ENCODE assay signal across 9 cellular contexts in the genomic region with DNA sequence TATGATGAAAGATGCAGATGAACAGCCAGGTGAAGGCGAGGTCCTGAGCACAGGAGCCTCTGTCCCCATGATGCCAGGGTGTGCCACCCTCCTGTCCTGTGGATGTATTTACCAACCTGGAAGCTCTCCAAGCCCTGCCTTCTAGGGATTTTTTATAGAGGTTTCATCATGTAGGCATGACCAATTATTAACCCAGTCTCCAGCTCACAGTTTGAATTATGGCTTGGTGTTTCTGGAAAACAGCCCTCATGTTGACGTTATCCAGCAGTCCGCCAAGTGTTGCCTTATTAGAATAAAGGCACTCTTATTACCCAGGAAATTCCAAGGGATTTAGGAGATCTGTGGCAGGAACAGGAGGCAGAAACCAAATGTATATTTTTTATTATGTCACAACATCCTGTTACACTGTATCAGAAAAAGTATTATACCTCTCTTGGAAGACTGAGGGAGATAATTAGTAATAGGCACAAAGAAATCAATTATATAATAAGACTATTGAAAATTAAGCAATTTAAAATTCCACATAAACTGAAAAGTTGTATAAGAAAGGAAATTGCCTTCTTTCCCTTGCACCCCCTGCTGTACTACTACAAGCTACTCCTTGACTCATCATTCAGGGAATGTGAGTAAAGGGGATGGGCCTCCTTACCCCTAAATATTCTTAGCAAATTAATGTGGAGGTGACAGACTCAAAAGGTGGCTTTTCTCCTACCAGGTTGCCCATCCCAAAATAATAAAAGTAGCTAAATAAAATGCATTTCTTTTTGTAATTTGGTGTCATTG.
DNase-seq lines count a peak whose midpoint lies in the region; ATAC-seq, FAIRE-seq and TF ChIP-seq lines count a peak whose summit lies in the region.
"Had no signal": no experiment of that assay in that cellular context is flagged by ENCODE, and none has a peak within 500 bp of the region (broad histone marks: within the 10 kb centered on the region; RNA-seq: fewer than 3 reads in every experiment).

No MANE protein-coding gene starts in this region.

- H3K27ac Mint-ChIP-seq in T-helper 2 cell treated with Interferon-gamma antibody and Interleukin-4, amounts not matched to agents 5 μg/mL and 100 μg/mL, for 36 hours, result no peak overlapping the region

- H3K36me3 Mint-ChIP-seq in T-helper 2 cell treated with Interferon-gamma antibody and Interleukin-4, amounts not matched to agents 5 μg/mL and 100 μg/mL, for 36 hours (ENCODE audit: low read depth), result no peaks in the 10 kb centered on the region

- H3K9me3 Mint-ChIP-seq in T-helper 2 cell treated with Interferon-gamma antibody and Interleukin-4, amounts not matched to agents 5 μg/mL and 100 μg/mL, for 36 hours, result no peaks in the 10 kb centered on the region

- H3K36me3 ChIP-seq in kidney (ENCODE audit: control insufficient read depth in 1 of 2, insufficient read depth in 2 of 2, low read length in 2 of 2) (no peaks in the 10 kb centered on the region), aorta (ENCODE audit: control insufficient read depth in 1 of 2, insufficient read depth in 2 of 2, low read length in 1 of 2) (no peaks in the 10 kb centered on the region)

- H3K9me3 ChIP-seq in kidney (ENCODE audit: control insufficient read depth in 1 of 2, low read length in 2 of 2) (no peaks in the 10 kb centered on the region), aorta (ENCODE audit: control insufficient read depth, low read length) (no peaks in the 10 kb centered on the region)

- 24 to 27% methylated on average over 3 of the region's 3 CpGs for WGBS in aorta, 2 donors

- H3K4me1 Mint-ChIP-seq in T-helper 2 cell treated with Interferon-gamma antibody and Interleukin-4, amounts not matched to agents 5 μg/mL and 100 μg/mL, for 36 hours (ENCODE audit: low read depth), result no peaks in the 10 kb centered on the region

- DNase-seq in SHP77 treated with DMSO at 0.1 percent for 48 hours (lab: John Stamatoyannopoulos, UW) (peak; percentile 2), SHP77 (lab: John Stamatoyannopoulos, UW) (no peak), kidney (peak; percentile 46), aorta (peak in 1 of 2 donors; percentile 48)
- DNase-seq in T-helper 2 cell treated with Interferon-gamma antibody and Interleukin-4, amounts not matched to agents 5 μg/mL and 100 μg/mL, for 36 hours (ENCODE audit: low spot score), result no peak
- DNase-seq: C1 segment of cervical spinal cord had no signal

- H3K4me3 ChIP-seq in kidney (ENCODE audit: low read length in 2 of 2), result no peak overlapping the region
- no peak overlapping the region for H3K4me3 ChIP-seq in aorta (ENCODE audit: low read length in 2 of 2)

- FAIRE-seq in kidney (lab: Jason Lieb, UNC), result peak; percentile 30

- H3K27me3 Mint-ChIP-seq in T-helper 2 cell treated with Interferon-gamma antibody and Interleukin-4, amounts not matched to agents 5 μg/mL and 100 μg/mL, for 36 hours (ENCODE audit: low read depth), result peaks cover 9% of the 10 kb centered on the region

- ATAC-seq in SK-N-SH treated with all-trans-retinoic acid at 6 μM for 48 hours (peak; percentile 72), aorta (ENCODE audit: low FRiP score) (peak; percentile 33), GM21526 (IDR thresholded peaks at IDR 0.05; ENCODE audit: low FRiP score, unreplicated experiment) (no peak), HG03460 (IDR thresholded peaks at IDR 0.05; ENCODE audit: unreplicated experiment) (no peak)

- H3K4me3 Mint-ChIP-seq in T-helper 2 cell treated with Interferon-gamma antibody and Interleukin-4, amounts not matched to agents 5 μg/mL and 100 μg/mL, for 36 hours, result no peak overlapping the region

- H3K4me1 ChIP-seq in kidney (ENCODE audit: control insufficient read depth in 1 of 2, insufficient read depth in 1 of 2, low read depth in 1 of 2, low read length in 2 of 2), result peaks cover 0 to 4% of the 10 kb centered on the region in 2 donors
- peaks cover 0 to 7% of the 10 kb centered on the region in 2 donors for H3K4me1 ChIP-seq in aorta (ENCODE audit: control insufficient read depth in 1 of 2, insufficient read depth in 2 of 2, low read length in 2 of 2)

- H3K9ac ChIP-seq in kidney (ENCODE audit: low read length in 2 of 2), result no peak overlapping the region

- no peak for TF ChIP-seq CTCF in kidney (IDR thresholded peaks at IDR 0.05; ENCODE audit: borderline replicate concordance, extremely low read depth, insufficient read depth)

- no peaks in the 10 kb centered on the region for H3K27me3 ChIP-seq in aorta (ENCODE audit: control insufficient read depth in 1 of 2, insufficient read depth in 2 of 2, low read length in 1 of 2)

- intact Hi-C loops in kidney (cut with DNase I) (no loop called here), aorta (cut with DNase I) (loop anchor here (5.0 kb wide), 2 partner anchors 287 to 302 kb away; a partner anchor contains a TSS)

- H3K27ac ChIP-seq in kidney (ENCODE audit: low read depth in 2 of 2, low read length in 2 of 2) (peak overlapping the region in 1 of 2 donors; percentile 24), aorta (ENCODE audit: low read depth in 1 of 2, low read length in 2 of 2) (no peak overlapping the region)

TF ChIP-seq in SK-N-SH treated with all-trans-retinoic acid at 6 μM for 48 hours, 23 proteins besides CTCF, POLR2A, EP300 and RAD21:
- no peak for TF ChIP-seq TCF4 (CRISPR knock-in tag; IDR thresholded peaks at IDR 0.05; ENCODE audit: borderline replicate concordance)
- peak; percentile 80 for TF ChIP-seq ISL1 (CRISPR knock-in tag; IDR thresholded peaks at IDR 0.05)
- no peak for TF ChIP-seq CSDC2 (CRISPR knock-in tag; IDR thresholded peaks at IDR 0.05)
- TF ChIP-seq OSR1 (CRISPR knock-in tag; IDR thresholded peaks at IDR 0.05), result no peak
- TF ChIP-seq RARB (CRISPR knock-in tag; IDR thresholded peaks at IDR 0.05), result no peak
- TF ChIP-seq GLIS3 (CRISPR knock-in tag; IDR thresholded peaks at IDR 0.05), result no peak
- TF ChIP-seq ZFP3 (CRISPR knock-in tag; IDR thresholded peaks at IDR 0.05), result no peak
- no peak for TF ChIP-seq SNAI2 (CRISPR knock-in tag; IDR thresholded peaks at IDR 0.05)
- no peak for TF ChIP-seq ESRRG (CRISPR knock-in tag; IDR thresholded peaks at IDR 0.05)
- TF ChIP-seq, protein P1, sequence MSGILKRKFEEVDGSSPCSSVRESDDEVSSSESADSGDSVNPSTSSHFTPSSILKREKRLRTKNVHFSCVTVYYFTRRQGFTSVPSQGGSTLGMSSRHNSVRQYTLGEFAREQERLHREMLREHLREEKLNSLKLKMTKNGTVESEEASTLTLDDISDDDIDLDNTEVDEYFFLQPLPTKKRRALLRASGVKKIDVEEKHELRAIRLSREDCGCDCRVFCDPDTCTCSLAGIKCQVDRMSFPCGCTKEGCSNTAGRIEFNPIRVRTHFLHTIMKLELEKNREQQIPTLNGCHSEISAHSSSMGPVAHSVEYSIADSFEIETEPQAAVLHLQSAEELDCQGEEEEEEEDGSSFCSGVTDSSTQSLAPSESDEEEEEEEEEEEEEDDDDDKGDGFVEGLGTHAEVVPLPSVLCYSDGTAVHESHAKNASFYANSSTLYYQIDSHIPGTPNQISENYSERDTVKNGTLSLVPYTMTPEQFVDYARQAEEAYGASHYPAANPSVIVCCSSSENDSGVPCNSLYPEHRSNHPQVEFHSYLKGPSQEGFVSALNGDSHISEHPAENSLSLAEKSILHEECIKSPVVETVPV (CRISPR knock-in tag; IDR thresholded peaks at IDR 0.05), result no peak
- TF ChIP-seq ZNF565 (CRISPR knock-in tag; conservative IDR thresholded peaks at IDR 0.05; ENCODE audit: low read depth), result no peak
- no peak for TF ChIP-seq ARNTL (CRISPR knock-in tag; IDR thresholded peaks at IDR 0.05; ENCODE audit: borderline replicate concordance, low read depth)
- TF ChIP-seq, protein P2, sequence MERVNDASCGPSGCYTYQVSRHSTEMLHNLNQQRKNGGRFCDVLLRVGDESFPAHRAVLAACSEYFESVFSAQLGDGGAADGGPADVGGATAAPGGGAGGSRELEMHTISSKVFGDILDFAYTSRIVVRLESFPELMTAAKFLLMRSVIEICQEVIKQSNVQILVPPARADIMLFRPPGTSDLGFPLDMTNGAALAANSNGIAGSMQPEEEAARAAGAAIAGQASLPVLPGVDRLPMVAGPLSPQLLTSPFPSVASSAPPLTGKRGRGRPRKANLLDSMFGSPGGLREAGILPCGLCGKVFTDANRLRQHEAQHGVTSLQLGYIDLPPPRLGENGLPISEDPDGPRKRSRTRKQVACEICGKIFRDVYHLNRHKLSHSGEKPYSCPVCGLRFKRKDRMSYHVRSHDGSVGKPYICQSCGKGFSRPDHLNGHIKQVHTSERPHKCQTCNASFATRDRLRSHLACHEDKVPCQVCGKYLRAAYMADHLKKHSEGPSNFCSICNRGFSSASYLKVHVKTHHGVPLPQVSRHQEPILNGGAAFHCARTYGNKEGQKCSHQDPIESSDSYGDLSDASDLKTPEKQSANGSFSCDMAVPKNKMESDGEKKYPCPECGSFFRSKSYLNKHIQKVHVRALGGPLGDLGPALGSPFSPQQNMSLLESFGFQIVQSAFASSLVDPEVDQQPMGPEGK (CRISPR knock-in tag; IDR thresholded peaks at IDR 0.05; ENCODE audit: borderline replicate concordance), result 0 out of 2 replicates have a peak, but pooled peaks have one; percentile 26
- peak; percentile 66; the same call in 1 of the 2 replicates for TF ChIP-seq TOX (CRISPR knock-in tag; IDR thresholded peaks at IDR 0.05; ENCODE audit: borderline replicate concordance)
- no peak for TF ChIP-seq PPARA (CRISPR knock-in tag; IDR thresholded peaks at IDR 0.05; ENCODE audit: borderline replicate concordance)

Comparison
In these comparisons a context has a peak if more than half of its experiments do, and no peak if none do; other contexts are left out.
1. DNase-seq: peak in SHP77 treated with DMSO at 0.1 percent for 48 hours (single experiment) and kidney (single experiment); none in SHP77 (0 of 2) and T-helper 2 cell treated with Interferon-gamma antibody and Interleukin-4, amounts not matched to agents 5 μg/mL and 100 μg/mL, for 36 hours (single experiment).
2. ATAC-seq: peak in SK-N-SH treated with all-trans-retinoic acid at 6 μM for 48 hours (single experiment) and aorta (single experiment); none in GM21526 (single experiment) and HG03460 (single experiment).